In the genomic region with DNA sequence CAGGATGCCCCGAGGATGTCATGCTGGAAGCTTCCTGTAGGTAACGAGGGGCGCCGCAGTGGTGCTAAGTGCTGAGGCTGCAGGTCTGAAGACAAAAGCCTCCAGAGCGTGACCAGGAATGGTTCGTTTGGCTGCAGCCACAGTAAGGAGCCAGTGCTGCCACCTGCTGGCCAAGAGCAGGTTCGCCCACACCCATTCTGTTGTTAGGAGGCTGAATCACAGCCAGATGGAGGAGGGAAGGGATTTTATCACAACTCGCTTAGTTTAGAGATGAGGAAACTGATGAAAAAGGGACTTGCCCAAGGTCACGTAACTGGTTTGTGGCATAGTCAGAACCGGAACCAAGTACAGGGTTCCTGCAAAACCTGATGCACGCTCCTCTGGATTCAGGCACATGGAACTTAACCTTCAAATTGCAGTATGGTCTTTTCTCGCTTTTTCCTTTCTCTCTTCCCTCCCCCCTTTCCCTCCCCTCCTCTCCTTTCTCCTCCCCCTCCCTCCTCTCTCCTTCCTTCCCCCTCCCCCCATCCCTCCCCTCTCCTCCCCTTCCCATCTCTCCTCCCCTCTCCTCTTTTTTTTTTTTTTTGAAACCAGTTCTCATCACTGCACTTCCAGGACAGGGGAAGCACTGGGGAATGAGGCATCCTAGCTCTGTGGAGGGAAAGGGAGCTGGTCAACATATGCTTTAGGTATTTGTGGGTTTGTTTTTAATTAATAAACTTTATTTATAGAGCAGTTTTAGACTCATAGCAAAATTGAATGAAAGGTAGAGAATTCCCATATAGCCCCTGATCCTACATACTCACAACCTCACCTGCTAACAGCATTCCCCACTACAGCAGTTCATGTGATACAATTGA, we compare ENCODE assay signal across 8 cellular contexts.
DNase-seq lines count a peak whose midpoint lies in the region; ATAC-seq and TF ChIP-seq lines count a peak whose summit lies in the region.

No MANE protein-coding gene starts in this region.

- H3K9ac ChIP-seq in SK-N-MC (ENCODE audit: insufficient read length): no peak overlapping the region

- no peaks in the 10 kb centered on the region for H3K36me3 ChIP-seq in SK-N-MC (ENCODE audit: insufficient read depth, low read length)

- DNase-seq in NCI-H1092 treated with DMSO at 0.1 percent for 48 hours (lab: John Stamatoyannopoulos, UW): peak; percentile 84
- peak; percentile 51 for DNase-seq in SK-N-MC (ENCODE audit: low read depth, low spot score)
- DNase-seq in activated naive CD4-positive, alpha-beta T cell treated with Interleukin-2 at 50 U/mL for 16 hours: peak; percentile 90
- DNase-seq in glomerular visceral epithelial cell (ENCODE audit: extremely low spot score): peak; percentile 95
- peak; percentile 86 for DNase-seq in pons (ENCODE audit: low spot score)
- peak; percentile 95 for DNase-seq in ureter (ENCODE audit: low spot score)

- H3K9me3 ChIP-seq in SK-N-MC (ENCODE audit: low read depth, low read length): no peaks in the 10 kb centered on the region

- ATAC-seq in HG02759 (IDR thresholded peaks at IDR 0.05; ENCODE audit: unreplicated experiment): peak; percentile 97

- no peak overlapping the region for H3K27ac ChIP-seq in SK-N-MC

- no peak overlapping the region for H3K4me3 ChIP-seq in SK-N-MC

- TF ChIP-seq CTCF in GM12874 (IDR thresholded peaks at IDR 0.05; ENCODE audit: insufficient read depth, low read depth, low read length): peak; percentile 95
